ENCODE assay signal across 7 cellular contexts in genomic region chr7:73204898-73205297, GRCh38.
A peak's percentile ranks its signal among the peaks of the same experiment; 100 is the strongest.
DNase-seq lines count a peak whose midpoint lies in the region; FAIRE-seq and TF ChIP-seq lines count a peak whose summit lies in the region.
"Not testable (repeated sequence)": the region's sequence is repeated elsewhere in the genome, so short reads cannot be mapped to it uniquely, and the experiment has no call there.

No MANE protein-coding gene starts in this region.

- POLR2A ChIA-PET in SK-N-SH (lab: Yijun Ruan, JAX): not testable (repeated sequence)

- H3K36me3 Mint-ChIP-seq in progenitor cell of endocrine pancreas (ENCODE audit: insufficient read depth): not testable (repeated sequence)

- CTCF ChIA-PET in SK-N-SH (lab: Yijun Ruan, JAX): not testable (repeated sequence)

- peak in 1 of 2 experiments; percentile 43; a peak in 1 of 4 replicates for TF ChIP-seq EP300 in SK-N-SH (IDR thresholded peaks at IDR 0.05; ENCODE audit: borderline replicate concordance in 1 of 2, low read depth in 1 of 2, low read length in 1 of 2)

- not testable (repeated sequence) for TF ChIP-seq CTCF in SK-N-SH (IDR thresholded peaks at IDR 0.05); brain microvascular endothelial cell (IDR thresholded peaks at IDR 0.05; ENCODE audit: low read depth, low read length, missing control alignments); fibroblast of mammary gland (conservative IDR thresholded peaks at IDR 0.05; ENCODE audit: control insufficient read depth, insufficient read depth, low read depth, low read length); keratinocyte (optimal IDR thresholded peaks at IDR 0.05 in 1 of 3, IDR thresholded peaks at IDR 0.05 in 1 of 3, conservative IDR thresholded peaks at IDR 0.05 in 1 of 3; ENCODE audit: extremely low read depth in 1 of 3, insufficient read depth in 2 of 3, low read length in 3 of 3); progenitor cell of endocrine pancreas (IDR thresholded peaks at IDR 0.05; ENCODE audit: unreplicated experiment)

- H3K9ac ChIP-seq in GM23248; SK-N-SH; keratinocyte (ENCODE audit: control insufficient read depth, extremely low read depth, insufficient read depth, low read length): not testable (repeated sequence)

- H3K27me3 Mint-ChIP-seq in progenitor cell of endocrine pancreas: not testable (repeated sequence)

- TF ChIP-seq RAD21 in SK-N-SH (IDR thresholded peaks at IDR 0.05; ENCODE audit: low read length): not testable (repeated sequence)

- H3K27me3 ChIP-seq in GM23248 (replicated peaks; ENCODE audit: insufficient read depth); SK-N-SH (ENCODE audit: insufficient read depth); brain microvascular endothelial cell (replicated peaks); keratinocyte (ENCODE audit: control insufficient read depth, extremely low read depth, insufficient read depth, low read length): not testable (repeated sequence)

- not testable (repeated sequence) for H3K9me3 ChIP-seq in GM23248 (ENCODE audit: low read depth); SK-N-SH; keratinocyte (ENCODE audit: control insufficient read depth, low read depth, low read length)

- not testable (repeated sequence) for FAIRE-seq in keratinocyte (lab: Jason Lieb, UNC)

- not testable (repeated sequence) for H3K9me2 ChIP-seq in GM23248 (ENCODE audit: insufficient read depth); SK-N-SH

- DNase-seq in GM23248: peak; percentile 33
- DNase-seq in M059J (ENCODE audit: low read depth): peak; percentile 87
- not testable (repeated sequence) for DNase-seq in SK-N-SH; keratinocyte (ENCODE audit: low read depth, low spot score); progenitor cell of endocrine pancreas (ENCODE audit: low spot score, unreplicated experiment)
- DNase-seq in brain microvascular endothelial cell: peak; percentile 94
- peak; percentile 62 for DNase-seq in fibroblast of mammary gland (ENCODE audit: low read depth)

- not testable (repeated sequence) for H3K4me3 ChIP-seq in GM23248; SK-N-SH (ENCODE audit: low read depth in 2 of 2, low read length in 1 of 2); brain microvascular endothelial cell (ENCODE audit: low read depth, low read length); fibroblast of mammary gland (ENCODE audit: control insufficient read depth, low read depth, low read length); keratinocyte (ENCODE audit: control insufficient read depth in 2 of 3, extremely low read depth in 1 of 3, insufficient read depth in 2 of 3, low read depth in 1 of 3, low read length in 3 of 3)

- in situ Hi-C loops in GM23248 (cut with MboI); brain microvascular endothelial cell (cut with HindIII; ENCODE audit: low pct_ligation_motif_present, low sequenced_read_pairs): not testable (repeated sequence)

- peak overlapping the region; percentile 29 for H3K27ac Mint-ChIP-seq in progenitor cell of endocrine pancreas

- not testable (repeated sequence) for H3K79me2 ChIP-seq in GM23248 (ENCODE audit: insufficient read depth); SK-N-SH (ENCODE audit: insufficient read depth); keratinocyte (ENCODE audit: control insufficient read depth, insufficient read depth, low read length)

- H3K4me2 ChIP-seq in GM23248 (ENCODE audit: unreplicated experiment); SK-N-SH; keratinocyte (ENCODE audit: control insufficient read depth, extremely low read depth, insufficient read depth, low read depth, low read length): not testable (repeated sequence)

- not testable (repeated sequence) for H3K4me1 ChIP-seq in GM23248 (ENCODE audit: insufficient read depth); SK-N-SH (ENCODE audit: control insufficient read depth in 1 of 2, insufficient read depth in 2 of 2, low read depth in 1 of 2, low read length in 1 of 2); keratinocyte (ENCODE audit: control insufficient read depth, extremely low read depth, insufficient read depth, low read length)

- dilution Hi-C loops in keratinocyte (cut with MboI; ENCODE audit: extremely low pct_ligation_motif_present, low sequenced_read_pairs): not testable (repeated sequence)

- H3F3A ChIP-seq in GM23248 (ENCODE audit: insufficient read depth); SK-N-SH (replicated peaks; ENCODE audit: insufficient read depth): not testable (repeated sequence)

- H3K27ac ChIP-seq in GM23248, brain microvascular endothelial cell: not testable (repeated sequence)
- H3K27ac ChIP-seq in SK-N-SH (ENCODE audit: low read depth in 2 of 2, low read length in 1 of 2) (peak overlapping the region in 1 of 2 experiments; percentile 47; a peak in 2 of 4 replicates), keratinocyte (ENCODE audit: control insufficient read depth, insufficient read depth, low read length) (peak overlapping the region; percentile 40)

- H3K9me1 ChIP-seq in keratinocyte (ENCODE audit: control insufficient read depth, extremely low read depth, insufficient read depth, low read length): not testable (repeated sequence)

- H2AFZ ChIP-seq in GM23248; SK-N-SH (ENCODE audit: low read depth); keratinocyte (ENCODE audit: control insufficient read depth, low read length): not testable (repeated sequence)

- not testable (repeated sequence) for H4K20me1 ChIP-seq in GM23248 (ENCODE audit: insufficient read depth); SK-N-SH (ENCODE audit: insufficient read depth); keratinocyte (ENCODE audit: control insufficient read depth, extremely low read depth, insufficient read depth, low read length)

- not testable (repeated sequence) for H3K36me3 ChIP-seq in GM23248 (ENCODE audit: low read depth); SK-N-SH (replicated peaks in 1 of 2; ENCODE audit: control insufficient read depth in 1 of 2, insufficient read depth in 2 of 2, low read length in 1 of 2); brain microvascular endothelial cell (replicated peaks); keratinocyte (ENCODE audit: control insufficient read depth in 2 of 2, extremely low read depth in 1 of 2, insufficient read depth in 2 of 2, low read length in 2 of 2)

- H3K4me1 Mint-ChIP-seq in progenitor cell of endocrine pancreas (ENCODE audit: low read depth): not testable (repeated sequence)

- not testable (repeated sequence) for H3K9me3 Mint-ChIP-seq in progenitor cell of endocrine pancreas (ENCODE audit: low read depth)

- H3K4me3 Mint-ChIP-seq in progenitor cell of endocrine pancreas (ENCODE audit: low read depth): not testable (repeated sequence)

- 90 to 92% methylated on average over 5 of the region's 5 CpGs for WGBS in GM23248 (ENCODE audit: low coverage in 1 of 2, low lambda C conversion rate in 2 of 2, missing lambda C conversion rate in 2 of 2), 2 experiments
- 21% methylated on average over 5 of the region's 5 CpGs for WGBS in SK-N-SH (ENCODE audit: low lambda C conversion rate)

TF ChIP-seq in SK-N-SH, 30 proteins besides CTCF, POLR2A, EP300 and RAD21:
- peak; percentile 82 for TF ChIP-seq JUND (IDR thresholded peaks at IDR 0.05)
- peak; percentile 65; the same call in 1 of the 2 replicates for TF ChIP-seq PBX3 (IDR thresholded peaks at IDR 0.05)
- TF ChIP-seq RXRA (IDR thresholded peaks at IDR 0.05; ENCODE audit: borderline replicate concordance, low read depth): peak; percentile 71; the same call in 1 of the 2 replicates
- TF ChIP-seq TCF12 (IDR thresholded peaks at IDR 0.05): peak; percentile 67
- peak; percentile 67; the same call in 1 of the 2 replicates for TF ChIP-seq TEAD4 (IDR thresholded peaks at IDR 0.05; ENCODE audit: borderline replicate concordance, insufficient read depth)
- TF ChIP-seq FOSL2 (IDR thresholded peaks at IDR 0.05; ENCODE audit: borderline replicate concordance, low read depth): peak; percentile 86
- peak; percentile 23; the same call in 1 of the 2 replicates for TF ChIP-seq NFIC (IDR thresholded peaks at IDR 0.05; ENCODE audit: borderline replicate concordance)
